ENCODE assay signal across 15 cellular contexts in genomic region chr19:6220385-6221191, GRCh38. TPM values are rescaled to one million over a fixed set of nuclear protein-coding genes. Genes with fewer than 3 reads are reported as not detected.
DNase-seq lines count a peak whose midpoint lies in the region; ATAC-seq and TF ChIP-seq lines count a peak whose summit lies in the region.
"Had no signal": no experiment of that assay in that cellular context is flagged by ENCODE, and none has a peak within 500 bp of the region (broad histone marks: within the 10 kb centered on the region; RNA-seq: fewer than 3 reads in every experiment).

No MANE protein-coding gene starts in this region.

- TF ChIP-seq POLR2A in adrenal gland (IDR thresholded peaks at IDR 0.05): no peak
- TF ChIP-seq POLR2A in heart left ventricle (IDR thresholded peaks at IDR 0.05): no peak
- no peak for TF ChIP-seq POLR2A in thyroid gland (IDR thresholded peaks at IDR 0.05)

- H3K27ac ChIP-seq in adrenal gland: peak overlapping the region in 4 of 5 donors; percentile 48 to 81 (median 62)
- peak overlapping the region in 11 of 12 donors; percentile 2 to 62 (median 38) for H3K27ac ChIP-seq in heart left ventricle
- H3K27ac ChIP-seq in thyroid gland: no peak overlapping the region
- H3K27ac ChIP-seq: parathyroid adenoma, SJCRH30 had no signal

- intact Hi-C loops in adrenal gland (cut with DNase I): loop anchor here in 1 of 2 donors (5.0 kb wide), 1 partner anchor 62 kb away; no protein-coding TSS in a partner anchor
- intact Hi-C loops in heart left ventricle (cut with DNase I): loop anchor here in 3 of 10 donors (5.0 to 10.0 kb wide), 2 partner anchors 54 to 57 kb away; partner anchors contain the start of gene MLLT1 (in 3 of the 3)
- intact Hi-C loops in sciatic nerve (cut with DNase I): loop anchor here (5.0 kb wide), 1 partner anchor 57 kb away; the partner anchor contains the start of gene MLLT1
- intact Hi-C loops in thyroid gland (cut with DNase I): loop anchor here (2.0 kb wide), 1 partner anchor 78 kb away; no protein-coding TSS in a partner anchor

- 42 to 100% (median 45%) methylated on average over 3 to 28 of the region's 28 CpGs for WGBS in adrenal gland, 4 donors
- WGBS in heart left ventricle, 4 donors: 68 to 87% (median 74%) methylated on average over 4 to 28 of the region's 28 CpGs
- 94% methylated on average over 5 of the region's 28 CpGs; no CpG with 5 or more reads in 1 of the 2 donors for WGBS in thyroid gland, 2 donors

- H3K36me3 ChIP-seq in adrenal gland (replicated peaks in 1 of 2) (peaks cover 0 to 16% of the 10 kb centered on the region in 2 donors), heart left ventricle (peaks cover 0 to 50% (median 26%) of the 10 kb centered on the region in 9 donors), thyroid gland (peaks cover 10 to 13% of the 10 kb centered on the region in 2 donors)

- H3K9me3 ChIP-seq in adrenal gland (replicated peaks in 1 of 3) (no peaks in the 10 kb centered on the region), heart left ventricle (no peaks in the 10 kb centered on the region), thyroid gland (no peaks in the 10 kb centered on the region)
- H3K9me3 ChIP-seq: SJCRH30 had no signal

- no peak for TF ChIP-seq CTCF in AG10803 (conservative IDR thresholded peaks at IDR 0.05; ENCODE audit: low read length)
- TF ChIP-seq CTCF in adrenal gland (IDR thresholded peaks at IDR 0.05): no peak
- no peak for TF ChIP-seq CTCF in heart left ventricle (IDR thresholded peaks at IDR 0.05)
- no peak for TF ChIP-seq CTCF in thyroid gland (IDR thresholded peaks at IDR 0.05)

- ATAC-seq in heart left ventricle: peak in 3 of 4 donors; percentile 1 to 18 (median 17)
- ATAC-seq in sciatic nerve: peak; percentile 79
- no peak for ATAC-seq in GM21528 (IDR thresholded peaks at IDR 0.05; ENCODE audit: low FRiP score, unreplicated experiment)
- ATAC-seq in HG03159 (IDR thresholded peaks at IDR 0.05; ENCODE audit: unreplicated experiment): no peak

- no peak overlapping the region; the same call in 1 of the 2 replicates for H3K4me3 ChIP-seq in AG10803 (ENCODE audit: low read length)
- H3K4me3 ChIP-seq in adrenal gland: no peak overlapping the region
- no peak overlapping the region for H3K4me3 ChIP-seq in heart left ventricle
- H3K4me3 ChIP-seq in thyroid gland (replicated peaks in 1 of 3): no peak overlapping the region
- H3K4me3 ChIP-seq: SJCRH30 had no signal

- H3K4me1 ChIP-seq in adrenal gland (replicated peaks in 1 of 2): peaks cover 39 to 56% of the 10 kb centered on the region in 2 donors
- peaks cover 8 to 82% (median 52%) of the 10 kb centered on the region in 12 donors for H3K4me1 ChIP-seq in heart left ventricle
- H3K4me1 ChIP-seq in thyroid gland: peaks cover 50 to 68% of the 10 kb centered on the region in 2 donors
- H3K4me1 ChIP-seq: SJCRH30 had no signal

- DNase-seq in AG10803 (ENCODE audit: low read depth) (peak; percentile 84), adrenal gland (peak; percentile 61 to 89 (median 88)), heart left ventricle (peak in 2 of 5 donors; percentile 67 to 75), sciatic nerve (ENCODE audit: low spot score) (peak; percentile 83), thyroid gland (no peak), HT-29 (ENCODE audit: low spot score) (no peak)
- DNase-seq: activated CD4-positive, alpha-beta T cell treated with anti-CD3 and anti-CD28 coated beads for 1 hour; AML-193; central memory CD4-positive, alpha-beta T cell; GF-D8; NCI-H510A treated with DMSO at 0.1 percent for 48 hours; SJCRH30 had no signal

- H3K27me3 ChIP-seq in adrenal gland (no peaks in the 10 kb centered on the region), heart left ventricle (no peaks in the 10 kb centered on the region), thyroid gland (no peaks in the 10 kb centered on the region)
- H3K27me3 ChIP-seq: SJCRH30 had no signal

RNA-seq across cellular contexts. Expression of gene MLLT1, which starts 59.2 kb away (rescaled TPM):
- total RNA-seq in adrenal gland (10 to 100 TPM; 15.5 to 66.3 (median 31.9) TPM), heart left ventricle (10 to 100 TPM; 21.0 to 45.9 (median 34.9) TPM), sciatic nerve (72.5 TPM), thyroid gland (10 to 100 TPM; 19.2 to 35.0 (median 26.7) TPM)
- polyA plus RNA-seq in adrenal gland (10 to 100 TPM; 10.4 to 41.1 (median 33.6) TPM), heart left ventricle (10 to 100 TPM; 17.8 to 38.2 TPM)
- total RNA-seq in HT-29 (2014; rRNA removed; shearing (Covaris generic)): 22.5 and 27.4 TPM in 2 replicates

Comparison
In these comparisons a context has a peak if more than half of its experiments do, and no peak if none do; other contexts are left out.
1. DNase-seq: peak in AG10803 (single experiment), adrenal gland (7 of 7) and sciatic nerve (single experiment); none in thyroid gland (0 of 2) and HT-29 (single experiment).
2. H3K27ac ChIP-seq: peak in adrenal gland (4 of 5) and heart left ventricle (11 of 12); none in thyroid gland (0 of 3).
3. ATAC-seq: peak in heart left ventricle (3 of 4) and sciatic nerve (single experiment); none in GM21528 (single experiment) and HG03159 (single experiment).